ENCODE assay signal across 11 cellular contexts in genomic region chr1:246110343-246111219, GRCh38.
DNase-seq lines count a peak whose midpoint lies in the region; ATAC-seq and TF ChIP-seq lines count a peak whose summit lies in the region.
"Had no signal": no experiment of that assay in that cellular context is flagged by ENCODE, and none has a peak within 500 bp of the region (broad histone marks: within the 10 kb centered on the region; RNA-seq: fewer than 3 reads in every experiment).

No MANE protein-coding gene starts in this region.

- no peak overlapping the region for H2AFZ ChIP-seq in Karpas-422 (ENCODE audit: low read length)

- no peak for TF ChIP-seq CTCF in HFF-Myc (IDR thresholded peaks at IDR 0.05; ENCODE audit: low read depth, low read length, missing control alignments)

- no peak overlapping the region for H3K4me2 ChIP-seq in Karpas-422 (ENCODE audit: low read depth, low read length, poor library complexity, severe bottlenecking)

- H3K9me3 ChIP-seq in Karpas-422 (ENCODE audit: low read length): no peaks in the 10 kb centered on the region

- 0 out of 2 replicates have a peak, but pooled peaks cover 4% of the 10 kb centered on the region for H3K79me2 ChIP-seq in Karpas-422 (ENCODE audit: low read length)

- H3K4me3 ChIP-seq in HFF-Myc (replicated peaks; ENCODE audit: low read depth, low read length): no peak overlapping the region
- no peak overlapping the region for H3K4me3 ChIP-seq in rectal smooth muscle tissue (ENCODE audit: low read length)
- H3K4me3 ChIP-seq in Karpas-422 (ENCODE audit: low read length): no peak overlapping the region

- H3K4me1 ChIP-seq in rectal smooth muscle tissue (ENCODE audit: control insufficient read depth, insufficient read depth, low read length) (peaks cover 3% of the 10 kb centered on the region), Karpas-422 (ENCODE audit: low read length) (no peaks in the 10 kb centered on the region)

- no peaks in the 10 kb centered on the region for H4K20me1 ChIP-seq in Karpas-422 (ENCODE audit: insufficient read depth, low read depth, low read length)

- H3K27me3 ChIP-seq in rectal smooth muscle tissue (ENCODE audit: control insufficient read depth, insufficient read depth, low read length) (no peaks in the 10 kb centered on the region), Karpas-422 (ENCODE audit: low read length) (no peaks in the 10 kb centered on the region)

- DNase-seq in HFF-Myc (ENCODE audit: extremely low read depth, low read depth): peak; percentile 36
- DNase-seq in NCI-H510A (lab: John Stamatoyannopoulos, UW): peak; percentile 82
- DNase-seq in ecto neural progenitor cell (ENCODE audit: low spot score): peak; percentile 52
- no peak for DNase-seq in activated gamma-delta T cell (lab: John Stamatoyannopoulos, UW)
- DNase-seq in Karpas-422: no peak
- no peak for DNase-seq in activated CD4-positive, alpha-beta T cell treated with anti-CD3 and anti-CD28 coated beads, Interleukin-2, amount 50 U/mL, for 4 hours
- DNase-seq: activated CD8-positive, alpha-beta memory T cell treated with anti-CD3 and anti-CD28 coated beads, Interleukin-2, amount 50 U/mL, for 48 hours; aorta; stimulated activated naive CD4-positive, alpha-beta T cell had no signal

- H3K9ac ChIP-seq in rectal smooth muscle tissue (ENCODE audit: low read length) (no peak overlapping the region), Karpas-422 (ENCODE audit: low read length) (no peak overlapping the region)

- ATAC-seq in HG02623 (IDR thresholded peaks at IDR 0.05; ENCODE audit: unreplicated experiment): no peak

- no peaks in the 10 kb centered on the region for H3K9me2 ChIP-seq in Karpas-422 (replicated peaks; ENCODE audit: insufficient read depth, low read length)

- H3K36me3 ChIP-seq in rectal smooth muscle tissue (ENCODE audit: control insufficient read depth, insufficient read depth, low read length): no peaks in the 10 kb centered on the region
- H3K36me3 ChIP-seq in Karpas-422 (ENCODE audit: insufficient read depth, low read length): no peaks in the 10 kb centered on the region

- peak overlapping the region; percentile 64 for H3K27ac ChIP-seq in rectal smooth muscle tissue (ENCODE audit: low read depth, low read length)
- H3K27ac ChIP-seq in Karpas-422 (ENCODE audit: low read length): no peak overlapping the region

Comparison
In these comparisons a context has a peak if more than half of its experiments do, and no peak if none do; other contexts are left out.
1. DNase-seq: peak in HFF-Myc (single experiment), NCI-H510A (single experiment) and ecto neural progenitor cell (single experiment); none in activated gamma-delta T cell (single experiment), Karpas-422 (single experiment) and activated CD4-positive, alpha-beta T cell treated with anti-CD3 and anti-CD28 coated beads, Interleukin-2, amount 50 U/mL, for 4 hours (0 of 2).